8 cellular contexts compared by ENCODE assay signal in the genomic region with DNA sequence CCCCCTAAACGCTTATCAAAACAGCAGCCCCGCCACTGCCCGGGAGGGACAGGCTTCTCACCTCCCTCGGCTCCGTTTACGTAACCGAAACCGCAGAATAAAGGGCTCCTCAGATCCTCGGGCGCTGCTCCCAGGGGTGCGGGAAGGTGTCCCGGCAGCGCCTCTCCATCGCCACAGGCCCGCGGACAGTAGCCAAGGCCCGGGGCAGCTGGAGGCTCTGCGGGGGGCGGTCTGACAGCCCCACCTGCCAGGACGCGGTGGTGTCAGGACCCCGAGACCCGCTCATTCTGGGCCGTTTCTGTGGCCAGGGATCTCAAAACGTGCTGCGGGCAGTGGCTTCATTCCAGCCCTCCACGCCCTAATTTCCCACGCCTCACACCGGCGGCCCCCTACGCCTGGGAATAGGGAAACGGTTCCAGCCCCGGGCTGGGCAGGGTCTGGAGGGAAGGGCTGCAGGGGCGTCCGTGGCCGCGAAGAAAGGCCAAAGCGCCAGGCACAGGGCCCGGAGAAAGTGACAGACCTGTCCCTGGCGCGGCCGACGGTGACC. TPM values are rescaled to one million over a fixed set of nuclear protein-coding genes. Genes with fewer than 3 reads are reported as not detected.
A peak's percentile ranks its signal among the peaks of the same experiment; 100 is the strongest.
DNase-seq lines count a peak whose midpoint lies in the region; ATAC-seq, FAIRE-seq and TF ChIP-seq lines count a peak whose summit lies in the region.
"Not testable (repeated sequence)": the region's sequence is repeated elsewhere in the genome, so short reads cannot be mapped to it uniquely, and the experiment has no call there.

No MANE protein-coding gene starts in this region.

- H3K4me3 Mint-ChIP-seq in activated T-cell treated with anti-CD3 and anti-CD28 coated beads, Interleukin-2, amount 50 U/mL, for 24 hours, result peak overlapping the region; percentile 53
- peak overlapping the region; percentile 38 to 77 (median 60) for H3K4me3 Mint-ChIP-seq in immature natural killer cell

- not testable (repeated sequence) for FAIRE-seq in pancreas (lab: Jason Lieb, UNC)

- DNase-seq in G401 (ENCODE audit: low spot score), result peak; percentile 49
- DNase-seq in NCI-H748 (lab: John Stamatoyannopoulos, UW; ENCODE audit: unreplicated experiment), result peak; percentile 73
- DNase-seq in activated T-cell treated with anti-CD3 and anti-CD28 coated beads, Interleukin-2, amount 50 U/mL, for 24 hours, result peak; percentile 71
- peak; percentile 76 for DNase-seq in ecto neural progenitor cell (ENCODE audit: low spot score)
- peak; percentile 18 to 34 (median 28) for DNase-seq in immature natural killer cell
- DNase-seq in pancreas, result peak in 5 of 6 donors; percentile 28 to 79 (median 72)
- peak; percentile 53 for DNase-seq in transverse colon

- peak; percentile 10 for ATAC-seq in HG03045 (IDR thresholded peaks at IDR 0.05; ENCODE audit: unreplicated experiment)
- peak; percentile 24 to 48 (median 32) for ATAC-seq in pancreas

- TF ChIP-seq EP300 in transverse colon (IDR thresholded peaks at IDR 0.05; ENCODE audit: low read depth), result not testable (repeated sequence)

- H3K4me3 ChIP-seq in pancreas (peak overlapping the region; percentile 47 to 77 (median 50)), transverse colon (peak overlapping the region; percentile 47 to 97 (median 90))

- H3K27me3 ChIP-seq in pancreas, transverse colon: not testable (repeated sequence)

- not testable (repeated sequence) for TF ChIP-seq POLR2A in transverse colon (IDR thresholded peaks at IDR 0.05)

- H3K27ac ChIP-seq in pancreas (peak overlapping the region in 2 of 4 donors; percentile 28 to 53), transverse colon (peak overlapping the region; percentile 36 to 83 (median 72))

- not testable (repeated sequence) for H3K36me3 Mint-ChIP-seq in activated T-cell treated with anti-CD3 and anti-CD28 coated beads, Interleukin-2, amount 50 U/mL, for 24 hours (ENCODE audit: low read depth); immature natural killer cell

- H3K4me1 ChIP-seq in pancreas, result not testable (repeated sequence)
- H3K4me1 ChIP-seq in transverse colon, result peaks cover 3 to 24% (median 17%) of the 10 kb centered on the region in 4 donors

- WGBS in pancreas, 2 donors, result 0 to 2% methylated on average over 13 to 36 of the region's 43 CpGs
- 1% methylated on average over 37 of the region's 43 CpGs; no CpG with 5 or more reads in 1 of the 2 donors for WGBS in transverse colon (ENCODE audit: low coverage in 1 of 2), 2 donors

- not testable (repeated sequence) for H3K27ac Mint-ChIP-seq in activated T-cell treated with anti-CD3 and anti-CD28 coated beads, Interleukin-2, amount 50 U/mL, for 24 hours; immature natural killer cell

- not testable (repeated sequence) for H3K9me3 ChIP-seq in pancreas, transverse colon

- H3K36me3 ChIP-seq in pancreas, transverse colon: not testable (repeated sequence)

- in situ Hi-C loops in G401 (cut with HindIII; ENCODE audit: low sequenced_read_pairs); transverse colon (cut with MboI; ENCODE audit: low pct_ligation_motif_present in 1 of 4, low pct_unique_long_range_greater_than_20kb in 1 of 4, low sequenced_read_pairs in 3 of 4): not testable (repeated sequence)

- not testable (repeated sequence) for H3K9me3 Mint-ChIP-seq in activated T-cell treated with anti-CD3 and anti-CD28 coated beads, Interleukin-2, amount 50 U/mL, for 24 hours; immature natural killer cell

- peaks cover 13% of the 10 kb centered on the region for H3K27me3 Mint-ChIP-seq in activated T-cell treated with anti-CD3 and anti-CD28 coated beads, Interleukin-2, amount 50 U/mL, for 24 hours
- H3K27me3 Mint-ChIP-seq in immature natural killer cell (ENCODE audit: low read depth in 3 of 3), result not testable (repeated sequence)

- TF ChIP-seq CTCF in pancreas (IDR thresholded peaks at IDR 0.05); transverse colon (IDR thresholded peaks at IDR 0.05): not testable (repeated sequence)

- not testable (repeated sequence) for H3K4me1 Mint-ChIP-seq in activated T-cell treated with anti-CD3 and anti-CD28 coated beads, Interleukin-2, amount 50 U/mL, for 24 hours (ENCODE audit: low read depth); immature natural killer cell

- intact Hi-C loops in pancreas (cut with DNase I); transverse colon (cut with DNase I; ENCODE audit: low total_unique reads): not testable (repeated sequence)

RNA-seq across cellular contexts. Expression of a gene that starts 0.6 kb away (rescaled TPM):
- 0.31 TPM in 1 of 2 replicates, not detected in the other for total RNA-seq in G401 (2014; rRNA removed; shearing (Covaris generic))
- polyA plus RNA-seq in immature natural killer cell (not detected), pancreas (10 to 100 TPM in 1 of 2 donors, 1 to 10 TPM in 1; 6.6 to 19.9 TPM)
- total RNA-seq in pancreas (1 to 10 TPM; 2.8 to 7.5 (median 5.0) TPM), transverse colon (10 to 100 TPM in 1 of 4 donors, 1 to 10 TPM in 2, not detected in 1; 1.1 to 18.9 (median 2.4) TPM)
